8 cellular contexts compared by ENCODE assay signal in genomic region chr2:144963031-144963430, GRCh38.
"Had no signal": no experiment of that assay in that cellular context is flagged by ENCODE, and none has a peak within 500 bp of the region (broad histone marks: within the 10 kb centered on the region; RNA-seq: fewer than 3 reads in every experiment).

No MANE protein-coding gene starts in this region.

- H2AFZ ChIP-seq: GM23338 had no signal

- DNase-seq: H9, HCEC 1CT, KBM-7 had no signal

- ATAC-seq: GM23338 had no signal

- H3K4me3 ChIP-seq: GM23338 had no signal

- H3K27ac ChIP-seq: KMS-11 had no signal

- H3K4me3 Mint-ChIP-seq: GM23338, H9 had no signal

- FAIRE-seq: H1, H54, HTR-8/SVneo had no signal

- H3K27ac Mint-ChIP-seq: GM23338, H9 had no signal

- H3K4me1 Mint-ChIP-seq: GM23338, H9 had no signal

- H3K4me2 ChIP-seq: GM23338, KMS-11 had no signal

- H3K9ac ChIP-seq: KMS-11 had no signal
